ENCODE assay signal across 13 cellular contexts in genomic region chr9:6460189-6460768, GRCh38.
"Had no signal": no experiment of that assay in that cellular context is flagged by ENCODE, and none has a peak within 500 bp of the region (broad histone marks: within the 10 kb centered on the region; RNA-seq: fewer than 3 reads in every experiment).

No MANE protein-coding gene starts in this region.

- ATAC-seq: heart right ventricle; left lobe of liver; naive thymus-derived CD8-positive, alpha-beta T cell; right lobe of liver; stimulated activated effector memory CD8-positive, alpha-beta T cell treated with anti-CD3 and anti-CD28 coated beads, Interleukin-12 subunit alpha, Interleukin-12 subunit beta, amount 100 ng/mL, for 72 hours had no signal

- DNase-seq: activated CD4-positive, alpha-beta T cell treated with anti-CD3 and anti-CD28 coated beads, Interleukin-2, amount 50 U/mL, for 1 hour; activated naive CD4-positive, alpha-beta T cell; activated T-cell treated with anti-CD3 and anti-CD28 coated beads, Interleukin-2, amount 50 U/mL, for 48 hours; cortex of kidney; effector CD8-positive, alpha-beta T cell; heart right ventricle; islet precursor cell; mammary epithelial cell; naive thymus-derived CD8-positive, alpha-beta T cell; right lobe of liver; tibial artery had no signal

- H3K27me3 Mint-ChIP-seq: naive thymus-derived CD8-positive, alpha-beta T cell had no signal

- H3K27ac Mint-ChIP-seq: stimulated activated effector memory CD8-positive, alpha-beta T cell treated with anti-CD3 and anti-CD28 coated beads, Interleukin-12 subunit alpha, Interleukin-12 subunit beta, amount 100 ng/mL, for 72 hours had no signal

- H3K4me3 Mint-ChIP-seq: naive thymus-derived CD8-positive, alpha-beta T cell; stimulated activated effector memory CD8-positive, alpha-beta T cell treated with anti-CD3 and anti-CD28 coated beads, Interleukin-12 subunit alpha, Interleukin-12 subunit beta, amount 100 ng/mL, for 72 hours had no signal
